21 cellular contexts compared by ENCODE assay signal in genomic region chr7:123784263-123784662, GRCh38. TPM values are rescaled to one million over a fixed set of nuclear protein-coding genes. Genes with fewer than 3 reads are reported as not detected.
A peak's percentile ranks its signal among the peaks of the same experiment; 100 is the strongest.
DNase-seq lines count a peak whose midpoint lies in the region; ATAC-seq, FAIRE-seq and TF ChIP-seq lines count a peak whose summit lies in the region.
"Had no signal": no experiment of that assay in that cellular context is flagged by ENCODE, and none has a peak within 500 bp of the region (broad histone marks: within the 10 kb centered on the region; RNA-seq: fewer than 3 reads in every experiment).

No MANE protein-coding gene starts in this region.

- TF ChIP-seq CTCF in A549 (IDR thresholded peaks at IDR 0.05): no peak
- no peak for TF ChIP-seq CTCF in gastroesophageal sphincter (IDR thresholded peaks at IDR 0.05)

- TF ChIP-seq EP300 in A549 (IDR thresholded peaks at IDR 0.05) (no peak), gastroesophageal sphincter (IDR thresholded peaks at IDR 0.05) (no peak)

- TF ChIP-seq POLR2A in A549 (IDR thresholded peaks at IDR 0.05; ENCODE audit: low read length): no peak
- no peak for TF ChIP-seq POLR2A in gastroesophageal sphincter (IDR thresholded peaks at IDR 0.05)

- POLR2A ChIA-PET in A549 (lab: Yijun Ruan, JAX): no interaction called here

- H3K9me3 ChIP-seq in A549: no peaks in the 10 kb centered on the region
- H3K9me3 ChIP-seq in gastroesophageal sphincter: no peaks in the 10 kb centered on the region

- H3K4me3 ChIP-seq in A549 (no peak overlapping the region), gastroesophageal sphincter (no peak overlapping the region)

- DNase-seq in A549 (ENCODE audit: low read depth in 1 of 2, low spot score in 1 of 2) (no peak), amniotic epithelial cell (ENCODE audit: low read depth) (peak; percentile 50), myocyte (ENCODE audit: low read depth) (peak; percentile 54), NCI-H2029 (lab: John Stamatoyannopoulos, UW) (no peak), C1 segment of cervical spinal cord (lab: John Stamatoyannopoulos, UW) (no peak), UCSD-AML1 (lab: John Stamatoyannopoulos, UW; ENCODE audit: unreplicated experiment) (no peak), T-helper 1 cell (no peak)
- DNase-seq: ACHN; activated B cell treated with CpG ODN at 0.5 μM for 24 hours; activated CD8-positive, alpha-beta memory T cell treated with anti-CD3 and anti-CD28 coated beads for 24 hours; CD8-positive, alpha-beta memory T cell; erythroblast; head of caudate nucleus; KG1; NCI-H1092 treated with DMSO at 0.1 percent for 48 hours; NCI-H748 treated with DMSO at 0.1 percent for 48 hours; RPMI8226; stimulated activated naive CD4-positive, alpha-beta T cell treated with Interleukin-2 at 50 U/mL for 16 hours had no signal

- H3K4me1 ChIP-seq in A549 (peaks cover 20% of the 10 kb centered on the region), gastroesophageal sphincter (no peaks in the 10 kb centered on the region)

- no peaks in the 10 kb centered on the region for H3K36me3 ChIP-seq in gastroesophageal sphincter

- no peak overlapping the region for H3K27ac ChIP-seq in A549
- H3K27ac ChIP-seq in gastroesophageal sphincter: peak overlapping the region in 2 of 4 donors; percentile 14 to 17
- H3K27ac ChIP-seq: HL-60 had no signal

- CTCF ChIA-PET in A549 (lab: Yijun Ruan, JAX): interaction anchor here (1.0 to 1.6 kb wide), 3 partner anchors 13 to 88 kb away, joined by 3 to 6 read pairs (median 3); no protein-coding TSS in a partner anchor

- TF ChIP-seq RAD21 in A549 (conservative IDR thresholded peaks at IDR 0.05 in 1 of 2, IDR thresholded peaks at IDR 0.05 in 1 of 2): no peak

- no peak overlapping the region for H3K4me2 ChIP-seq in A549

- H3K27me3 ChIP-seq in gastroesophageal sphincter: no peaks in the 10 kb centered on the region

- no peak for ATAC-seq in A549
- peak; percentile 90 for ATAC-seq in gastroesophageal sphincter
- ATAC-seq: activated T-helper 17 cell treated with anti-CD3 and anti-CD28 coated beads, Interleukin-2, amount 50 U/mL, for 72 hours had no signal

- FAIRE-seq in A549 (lab: Jason Lieb, UNC): peak; percentile 28

TF ChIP-seq in A549, 52 proteins besides CTCF, POLR2A, EP300 and RAD21:
- TF ChIP-seq MAZ (IDR thresholded peaks at IDR 0.05; ENCODE audit: borderline replicate concordance, low read depth, low read length) (no peak), PBX3 (IDR thresholded peaks at IDR 0.05) (no peak), REST (IDR thresholded peaks at IDR 0.05) (no peak), JUN (IDR thresholded peaks at IDR 0.05) (no peak), ZFP36 (IDR thresholded peaks at IDR 0.05; ENCODE audit: borderline replicate concordance, partially characterized antibody) (no peak), HOXB13 (CRISPR knock-in tag; IDR thresholded peaks at IDR 0.05; ENCODE audit: low read depth) (no peak), RNF2 (IDR thresholded peaks at IDR 0.05; ENCODE audit: borderline replicate concordance, low read depth) (no peak), RARB (CRISPR knock-in tag; IDR thresholded peaks at IDR 0.05) (no peak), GATA3 (IDR thresholded peaks at IDR 0.05; ENCODE audit: borderline replicate concordance) (no peak), NR3C1 (IDR thresholded peaks at IDR 0.05) (no peak), KDM5A (IDR thresholded peaks at IDR 0.05) (no peak), TFCP2L1 (CRISPR knock-in tag; IDR thresholded peaks at IDR 0.05) (no peak), BHLHE40 (IDR thresholded peaks at IDR 0.05; ENCODE audit: low read depth, low read length) (no peak), CBX2 (IDR thresholded peaks at IDR 0.05; ENCODE audit: borderline replicate concordance, low read depth) (no peak), HEYL (CRISPR knock-in tag; IDR thresholded peaks at IDR 0.05) (no peak), EHF (CRISPR knock-in tag; IDR thresholded peaks at IDR 0.05) (no peak), RCOR1 (IDR thresholded peaks at IDR 0.05; ENCODE audit: low read depth, low read length) (no peak)

RNA-seq across cellular contexts. Expression of gene WASL, which starts 35.5 kb away (rescaled TPM):
- polyA plus RNA-seq in A549 (2011; rRNA removed) (18.5 and 21.2 TPM in 2 replicates), A549 (2017; fragmentation: RNase III; extraction: RNeasy Plus Mini Kit Qiagen cat#74134 plus additional on column Dnase treatment) (18.6 to 21.0 TPM (median 20.2 TPM) in 3 replicates)
- 7.1 and 9.5 TPM in 2 replicates for polyA plus RNA-seq in A549 (2012; cell fraction: cytosol; rRNA removed)
- polyA plus RNA-seq in A549 (2012; cell fraction: nucleus; rRNA removed): 5.2 and 5.6 TPM in 2 replicates
- polyA minus RNA-seq in A549 (2011; rRNA and poly(A)+ RNA removed): 6.2 and 7.5 TPM in 2 replicates
- total RNA-seq in gastroesophageal sphincter (10 to 100 TPM; 42.5 to 55.9 (median 47.9) TPM), myocyte (24.4 and 32.2 TPM in 2 replicates)
- 19.8 TPM for polyA plus RNA-seq in myocyte (2012)

Comparison
In these comparisons a context has a peak if more than half of its experiments do, and no peak if none do; other contexts are left out.
1. DNase-seq: peak in amniotic epithelial cell (single experiment) and myocyte (single experiment); none in A549 (0 of 2), NCI-H2029 (single experiment), C1 segment of cervical spinal cord (0 of 14), UCSD-AML1 (single experiment) and T-helper 1 cell (0 of 5).